31 cellular contexts compared by ENCODE assay signal in the genomic region with DNA sequence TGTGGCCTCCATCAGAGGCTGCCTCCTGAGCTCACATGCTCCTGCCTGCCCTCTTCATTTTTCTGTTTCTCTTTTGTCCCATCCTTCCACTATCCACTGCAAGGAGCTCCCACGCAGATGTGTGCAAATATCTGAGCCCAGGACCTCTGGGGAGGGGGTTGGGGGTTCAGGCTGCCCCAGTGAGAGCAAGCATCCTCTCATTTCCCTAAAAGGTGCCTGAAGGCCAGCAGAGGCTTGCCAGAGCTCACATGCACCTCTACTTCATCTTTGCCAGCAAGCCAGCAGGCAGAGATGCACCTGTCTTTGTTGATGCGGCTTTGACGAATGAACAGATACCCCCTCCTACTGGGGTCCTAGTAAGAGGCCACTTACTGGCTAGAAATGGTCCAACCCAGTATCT.
"Had no signal": no experiment of that assay in that cellular context is flagged by ENCODE, and none has a peak within 500 bp of the region (broad histone marks: within the 10 kb centered on the region; RNA-seq: fewer than 3 reads in every experiment).

No MANE protein-coding gene starts in this region.

- H3K4me3 Mint-ChIP-seq: activated CD4-positive, alpha-beta memory T cell treated with anti-CD3 and anti-CD28 coated beads, Interleukin-2, amount 10 ng/mL, durations not matched to agents 7 days and 5 days; activated CD4-positive, alpha-beta T cell treated with anti-CD3 and anti-CD28 coated beads, Interleukin-2, amount 10 ng/mL, durations not matched to agents 7 days and 5 days; activated naive CD8-positive, alpha-beta T cell; activated T-cell treated with anti-CD3 and anti-CD28 coated beads, Interleukin-2, amount 50 U/mL, for 4 hours; activated T-helper 17 cell treated with anti-CD3 and anti-CD28 coated beads, Interleukin-2, amount 50 U/mL, for 72 hours; central memory CD8-positive, alpha-beta T cell; dendritic cell treated with granulocyte-macrophage colony-stimulating factor and Interleukin-4, amounts not matched to agents 40 ng/mL and 50 ng/mL, for 4 days; endodermal cell had no signal

- H3K27ac Mint-ChIP-seq: activated CD4-positive, alpha-beta memory T cell treated with anti-CD3 and anti-CD28 coated beads, Interleukin-2, amount 10 ng/mL, durations not matched to agents 7 days and 5 days; activated CD4-positive, alpha-beta T cell treated with anti-CD3 and anti-CD28 coated beads, Interleukin-2, amount 10 ng/mL, durations not matched to agents 7 days and 5 days; activated naive CD8-positive, alpha-beta T cell; activated T-helper 17 cell treated with anti-CD3 and anti-CD28 coated beads, Interleukin-2, amount 50 U/mL, for 72 hours; dendritic cell treated with granulocyte-macrophage colony-stimulating factor and Interleukin-4, amounts not matched to agents 40 ng/mL and 50 ng/mL, for 4 days; endodermal cell had no signal

- H3K27ac ChIP-seq: brain microvascular endothelial cell, coronary artery, dorsolateral prefrontal cortex had no signal

- H3K9me3 Mint-ChIP-seq: activated CD4-positive, alpha-beta memory T cell treated with anti-CD3 and anti-CD28 coated beads, Interleukin-2, amount 10 ng/mL, durations not matched to agents 7 days and 5 days; activated CD4-positive, alpha-beta T cell treated with anti-CD3 and anti-CD28 coated beads, Interleukin-2, amount 10 ng/mL, durations not matched to agents 7 days and 5 days; activated T-cell treated with anti-CD3 and anti-CD28 coated beads, Interleukin-2, amount 50 U/mL, for 4 hours; activated T-helper 17 cell treated with anti-CD3 and anti-CD28 coated beads, Interleukin-2, amount 50 U/mL, for 72 hours; central memory CD8-positive, alpha-beta T cell; dendritic cell treated with granulocyte-macrophage colony-stimulating factor and Interleukin-4, amounts not matched to agents 40 ng/mL and 50 ng/mL, for 4 days; endodermal cell had no signal

- DNase-seq: activated CD4-positive, alpha-beta memory T cell treated with anti-CD3 and anti-CD28 coated beads, Interleukin-2, amount 10 ng/mL, durations not matched to agents 7 days and 5 days; activated CD4-positive, alpha-beta T cell treated with anti-CD3 and anti-CD28 coated beads for 1 hour; activated CD4-positive, alpha-beta T cell treated with anti-CD3 and anti-CD28 coated beads for 4 hours; activated CD4-positive, alpha-beta T cell treated with anti-CD3 and anti-CD28 coated beads, Interleukin-2, amount 10 ng/mL, durations not matched to agents 7 days and 5 days; activated CD4-positive, alpha-beta T cell treated with anti-CD3 and anti-CD28 coated beads, Interleukin-2, amount 50 U/mL, for 4 hours; activated CD8-positive, alpha-beta memory T cell treated with anti-CD3 and anti-CD28 coated beads, Interleukin-2, amount 50 U/mL, for 48 hours; activated effector memory CD4-positive, alpha-beta T cell treated with Interleukin-2 at 50 U/mL for 16 hours; activated gamma-delta T cell treated with Interleukin-2 at 50 U/mL for 16 hours; activated naive CD4-positive, alpha-beta T cell treated with anti-CD3 and anti-CD28 coated beads, Interleukin-2, amount 50 U/mL, for 16 hours; activated naive CD4-positive, alpha-beta T cell treated with Interleukin-2 at 50 U/mL for 16 hours; activated T-cell treated with anti-CD3 and anti-CD28 coated beads for 4 hours; activated T-cell treated with anti-CD3 and anti-CD28 coated beads, Interleukin-2, amount 50 U/mL, for 4 hours; amniotic stem cell; anterior cingulate cortex; brain microvascular endothelial cell; dorsolateral prefrontal cortex; effector memory CD4-positive, alpha-beta T cell; endodermal cell; erythroblast; foreskin fibroblast; head of caudate nucleus; hippocampal formation; T-helper 2 cell had no signal

- H3K4me1 Mint-ChIP-seq: activated CD4-positive, alpha-beta memory T cell treated with anti-CD3 and anti-CD28 coated beads, Interleukin-2, amount 10 ng/mL, durations not matched to agents 7 days and 5 days; activated CD4-positive, alpha-beta T cell treated with anti-CD3 and anti-CD28 coated beads, Interleukin-2, amount 10 ng/mL, durations not matched to agents 7 days and 5 days; activated T-helper 17 cell treated with anti-CD3 and anti-CD28 coated beads, Interleukin-2, amount 50 U/mL, for 72 hours; central memory CD8-positive, alpha-beta T cell; endodermal cell had no signal

- ATAC-seq: activated T-cell treated with anti-CD3 and anti-CD28 coated beads, Interleukin-2, amount 50 U/mL, for 4 hours; activated T-helper 17 cell treated with anti-CD3 and anti-CD28 coated beads, Interleukin-2, amount 50 U/mL, for 72 hours had no signal

- H3K27me3 ChIP-seq: brain microvascular endothelial cell had no signal

- H3K27me3 Mint-ChIP-seq: activated CD4-positive, alpha-beta memory T cell treated with anti-CD3 and anti-CD28 coated beads, Interleukin-2, amount 10 ng/mL, durations not matched to agents 7 days and 5 days; activated T-helper 17 cell treated with anti-CD3 and anti-CD28 coated beads, Interleukin-2, amount 50 U/mL, for 72 hours; dendritic cell treated with granulocyte-macrophage colony-stimulating factor and Interleukin-4, amounts not matched to agents 40 ng/mL and 50 ng/mL, for 4 days had no signal

- H3K36me3 ChIP-seq: brain microvascular endothelial cell had no signal

- H3K36me3 Mint-ChIP-seq: activated naive CD8-positive, alpha-beta T cell had no signal

- H3K4me3 ChIP-seq: coronary artery, dorsolateral prefrontal cortex had no signal

- FAIRE-seq: astrocyte, bronchial epithelial cell, frontal cortex had no signal
